13 cellular contexts compared by ENCODE assay signal in the genomic region with DNA sequence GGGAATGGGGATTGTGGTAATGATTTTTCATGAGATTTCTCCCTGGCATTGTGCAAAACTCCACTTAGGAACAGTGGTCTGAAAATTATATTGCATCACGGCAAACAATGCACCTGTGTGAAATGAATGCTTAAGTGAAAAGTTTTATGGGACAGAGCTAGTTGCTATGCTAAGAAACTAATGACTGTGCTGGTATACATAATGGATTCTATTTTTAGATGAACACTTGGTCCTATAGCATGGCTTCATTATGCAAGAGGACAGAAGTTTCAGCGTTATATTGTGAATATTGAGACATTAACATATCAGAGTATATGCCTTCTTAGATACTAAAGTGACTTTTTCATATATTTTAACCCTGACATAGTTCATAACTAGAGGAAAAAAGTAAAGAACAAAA. TPM values are rescaled to one million over a fixed set of nuclear protein-coding genes. Genes with fewer than 3 reads are reported as not detected.
DNase-seq lines count a peak whose midpoint lies in the region; ATAC-seq and TF ChIP-seq lines count a peak whose summit lies in the region.
"Had no signal": no experiment of that assay in that cellular context is flagged by ENCODE, and none has a peak within 500 bp of the region (broad histone marks: within the 10 kb centered on the region; RNA-seq: fewer than 3 reads in every experiment).

No MANE protein-coding gene starts in this region.

- no peaks in the 10 kb centered on the region for H3K36me3 Mint-ChIP-seq in activated T-helper 17 cell treated with anti-CD3 and anti-CD28 coated beads, Interleukin-2, amount 50 U/mL, for 72 hours (ENCODE audit: low read depth)
- H3K36me3 Mint-ChIP-seq: CD4-positive, CD25-positive, alpha-beta regulatory T cell had no signal

- no peak for TF ChIP-seq CTCF in heart right ventricle (IDR thresholded peaks at IDR 0.05)
- no peak for TF ChIP-seq CTCF in sigmoid colon (IDR thresholded peaks at IDR 0.05)
- no peak for TF ChIP-seq CTCF in GM13977 (IDR thresholded peaks at IDR 0.05; ENCODE audit: extremely low read depth, insufficient read depth, missing control alignments)

- peak; percentile 11 for DNase-seq in NOMO-1 treated with DMSO at 0.1 percent for 48 hours (lab: John Stamatoyannopoulos, UW; ENCODE audit: unreplicated experiment)
- no peak for DNase-seq in NOMO-1 treated with dmso at 0.1 percent for 144 hours (lab: John Stamatoyannopoulos, UW; ENCODE audit: unreplicated experiment)
- DNase-seq in left ventricle myocardium superior = no peak
- no peak for DNase-seq in heart right ventricle
- no peak for DNase-seq in sigmoid colon
- DNase-seq in GM13977 (ENCODE audit: low spot score) = no peak
- DNase-seq: ACHN; CD4-positive, CD25-positive, alpha-beta regulatory T cell; DMS53; GF-D8 had no signal

- H3K4me3 ChIP-seq in heart right ventricle (no peak overlapping the region), sigmoid colon (no peak overlapping the region)
- H3K4me3 ChIP-seq: BLaER1 treated with 17β-estradiol and CSF1 and Interleukin-3, amounts not matched to agents 10 nM and 100 nM had no signal

- H3K27me3 Mint-ChIP-seq in activated T-helper 17 cell treated with anti-CD3 and anti-CD28 coated beads, Interleukin-2, amount 50 U/mL, for 72 hours = no peaks in the 10 kb centered on the region
- H3K27me3 Mint-ChIP-seq: CD4-positive, CD25-positive, alpha-beta regulatory T cell had no signal

- no peak overlapping the region for H3K27ac Mint-ChIP-seq in activated T-helper 17 cell treated with anti-CD3 and anti-CD28 coated beads, Interleukin-2, amount 50 U/mL, for 72 hours
- H3K27ac Mint-ChIP-seq: CD4-positive, CD25-positive, alpha-beta regulatory T cell had no signal

- H3K36me3 ChIP-seq in heart right ventricle (no peaks in the 10 kb centered on the region), sigmoid colon (no peaks in the 10 kb centered on the region)

- H3K4me1 Mint-ChIP-seq in activated T-helper 17 cell treated with anti-CD3 and anti-CD28 coated beads, Interleukin-2, amount 50 U/mL, for 72 hours = peaks cover 14% of the 10 kb centered on the region

- no peak overlapping the region for H3K4me3 Mint-ChIP-seq in activated T-helper 17 cell treated with anti-CD3 and anti-CD28 coated beads, Interleukin-2, amount 50 U/mL, for 72 hours
- H3K4me3 Mint-ChIP-seq: CD4-positive, CD25-positive, alpha-beta regulatory T cell had no signal

- in situ Hi-C loops in GM13977 (cut with MboI; ENCODE audit: low pct_unique_long_range_greater_than_20kb, low sequenced_read_pairs, unreplicated experiment) = no loop called here

- no peaks in the 10 kb centered on the region for H3K27me3 ChIP-seq in heart right ventricle
- H3K27me3 ChIP-seq in sigmoid colon = no peaks in the 10 kb centered on the region
- H3K27me3 ChIP-seq: BLaER1 treated with 17β-estradiol and CSF1 and Interleukin-3, amounts not matched to agents 10 nM and 100 nM had no signal

- no peak for TF ChIP-seq POLR2A in sigmoid colon (IDR thresholded peaks at IDR 0.05)

- TF ChIP-seq EP300 in sigmoid colon (IDR thresholded peaks at IDR 0.05) = no peak

- H3K4me1 ChIP-seq in heart right ventricle = peaks cover 0 to 20% (median 16%) of the 10 kb centered on the region in 9 donors
- H3K4me1 ChIP-seq in sigmoid colon = peaks cover 0 to 22% (median 21%) of the 10 kb centered on the region in 4 donors

- ATAC-seq in left ventricle myocardium superior (peak; percentile 63), heart right ventricle (no peak)
- no peak for ATAC-seq in activated T-helper 17 cell treated with anti-CD3 and anti-CD28 coated beads, Interleukin-2, amount 50 U/mL, for 72 hours (replicated peaks)
- ATAC-seq: HCT116 had no signal

- H3K27ac ChIP-seq in heart right ventricle = peak overlapping the region in 1 of 10 donors; percentile 59
- H3K27ac ChIP-seq in sigmoid colon = peak overlapping the region in 3 of 4 donors; percentile 52 to 68 (median 61)
- H3K27ac ChIP-seq: BLaER1 treated with 17β-estradiol and CSF1 and Interleukin-3, amounts not matched to agents 10 nM and 100 nM had no signal

- WGBS in heart right ventricle, 2 donors = 87 to 90% methylated on average over 2 of the region's 2 CpGs
- 88 to 89% methylated on average over 2 of the region's 2 CpGs for WGBS in sigmoid colon, 2 donors

- intact Hi-C loops in left ventricle myocardium superior (cut with micrococcal nuclease) = no loop called here
- intact Hi-C loops in heart right ventricle (cut with DNase I) = no loop called here
- intact Hi-C loops in sigmoid colon (cut with DNase I) = no loop called here

- H3K9me3 ChIP-seq in heart right ventricle = peaks cover 0 to 10% (median 0%) of the 10 kb centered on the region in 11 donors
- H3K9me3 ChIP-seq in sigmoid colon = no peaks in the 10 kb centered on the region

- H3K9me3 Mint-ChIP-seq in activated T-helper 17 cell treated with anti-CD3 and anti-CD28 coated beads, Interleukin-2, amount 50 U/mL, for 72 hours = no peaks in the 10 kb centered on the region

RNA-seq across cellular contexts. Expression of gene PLCB1, which starts 30.5 kb away (rescaled TPM):
- total RNA-seq in left ventricle myocardium superior (7.7 TPM), heart right ventricle (10 to 100 TPM in 1 of 10 donors, 1 to 10 TPM in 9; 3.6 to 12.7 (median 7.5) TPM), sigmoid colon (100 to 1,000 TPM in 2 of 4 donors, 10 to 100 TPM in 2; 86.7 to 117 (median 102) TPM)
- polyA plus RNA-seq in heart right ventricle (1 to 10 TPM; 2.2 to 4.6 TPM), sigmoid colon (1 to 10 TPM in 2 of 3 donors, under 1 TPM in 1; 0.92 to 3.6 (median 3.4) TPM)
- 1 to 10 TPM; 1.8 to 3.0 TPM for total RNA-seq in activated T-helper 17 cell treated with anti-CD3 and anti-CD28 coated beads, Interleukin-2, amount 50 U/mL, for 72 hours

Comparison
In these comparisons a context has a peak if more than half of its experiments do, and no peak if none do; other contexts are left out.
1. RNA of gene PLCB1, which starts 30.5 kb away (total RNA-seq): 86.7 to 117 TPM in sigmoid colon; 7.7 TPM in left ventricle myocardium superior (single experiment), 3.6 to 12.7 TPM in heart right ventricle and 1.8 to 3.0 TPM in activated T-helper 17 cell treated with anti-CD3 and anti-CD28 coated beads, Interleukin-2, amount 50 U/mL, for 72 hours; every median in the first group is over 4 times any median in the second.